9 cellular contexts compared by ENCODE assay signal in the genomic region with DNA sequence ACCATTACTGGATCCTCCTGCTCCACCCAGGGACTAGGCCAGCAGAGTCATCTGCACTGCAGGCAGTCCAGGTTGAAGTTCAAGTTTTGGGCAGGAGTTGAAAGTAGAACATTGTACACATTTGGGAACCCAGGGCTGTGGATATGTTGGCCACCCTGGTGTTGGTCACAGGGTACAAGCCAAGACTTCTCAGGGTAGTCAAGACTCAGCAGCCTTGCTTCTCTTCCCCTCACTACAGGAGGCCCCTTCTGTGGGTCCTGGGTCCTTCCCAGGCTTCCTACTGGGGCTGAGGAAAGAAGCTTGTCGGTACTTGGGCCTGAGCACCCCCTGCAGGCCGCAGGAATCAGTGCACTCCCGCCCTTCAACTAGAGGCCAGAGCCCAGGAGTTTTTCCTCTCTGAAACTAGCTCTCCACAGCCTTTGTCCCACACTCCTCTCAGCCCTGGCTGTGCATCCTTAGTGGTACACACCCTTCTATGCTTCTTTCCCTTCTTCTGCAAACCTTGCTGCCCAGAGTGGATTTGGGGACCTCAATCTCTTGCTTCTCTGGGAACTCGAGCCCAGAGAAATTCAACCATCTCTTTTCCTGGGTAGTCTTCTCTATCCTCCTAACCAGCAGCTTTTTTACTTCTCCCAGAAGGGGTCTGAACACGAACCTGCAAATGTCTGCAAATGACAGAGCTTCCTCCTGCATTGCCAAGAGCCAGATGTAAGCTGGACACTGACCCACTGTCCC. TPM values are rescaled to one million over a fixed set of nuclear protein-coding genes. Genes with fewer than 3 reads are reported as not detected.
DNase-seq lines count a peak whose midpoint lies in the region; ATAC-seq and TF ChIP-seq lines count a peak whose summit lies in the region.
"Had no signal": no experiment of that assay in that cellular context is flagged by ENCODE, and none has a peak within 500 bp of the region (broad histone marks: within the 10 kb centered on the region; RNA-seq: fewer than 3 reads in every experiment).

No MANE protein-coding gene starts in this region.

- peak; percentile 56 for DNase-seq in AG10803 (ENCODE audit: low read depth)
- peak; percentile 58 for DNase-seq in PC-3
- DNase-seq in activated T-cell treated with anti-CD3 and anti-CD28 coated beads, Interleukin-2, amount 50 U/mL, for 72 hours: peak; percentile 55 to 58
- peak; percentile 34 to 77 for DNase-seq in foreskin fibroblast
- DNase-seq in osteocyte (ENCODE audit: extremely low spot score, unreplicated experiment): no peak
- DNase-seq in upper lobe of left lung: peak; percentile 50 to 60

- H3K9ac ChIP-seq in PC-3 (ENCODE audit: low read length): no peak overlapping the region

- no peak overlapping the region for H3K4me2 ChIP-seq in PC-3 (ENCODE audit: low read length)

- H3K4me3 ChIP-seq in AG10803 (ENCODE audit: low read length): no peak overlapping the region
- H3K4me3 ChIP-seq in PC-3 (ENCODE audit: low read length): no peak overlapping the region
- no peak overlapping the region for H3K4me3 ChIP-seq in foreskin fibroblast (ENCODE audit: low read depth in 1 of 2, low read length in 2 of 2)
- H3K4me3 ChIP-seq in upper lobe of left lung: no peak overlapping the region

- no peaks in the 10 kb centered on the region for H3K27me3 ChIP-seq in PC-3 (ENCODE audit: low read length)
- H3K27me3 ChIP-seq in upper lobe of left lung: no peaks in the 10 kb centered on the region

- H3K4me1 Mint-ChIP-seq in activated T-cell treated with anti-CD3 and anti-CD28 coated beads, Interleukin-2, amount 50 U/mL, for 72 hours (ENCODE audit: low read depth): no peaks in the 10 kb centered on the region
- H3K4me1 Mint-ChIP-seq in osteocyte (ENCODE audit: unreplicated experiment): no peaks in the 10 kb centered on the region

- no peaks in the 10 kb centered on the region for H3K4me1 ChIP-seq in PC-3 (ENCODE audit: insufficient read depth, low read length)
- H3K4me1 ChIP-seq in upper lobe of left lung: peaks cover 0 to 6% (median 3%) of the 10 kb centered on the region in 4 donors

- no peaks in the 10 kb centered on the region for H3K9me3 ChIP-seq in PC-3 (ENCODE audit: low read length)
- no peaks in the 10 kb centered on the region for H3K9me3 ChIP-seq in upper lobe of left lung

- POLR2A ChIA-PET in PC-3 (lab: Charles Lee; ENCODE audit: unreplicated experiment): no interaction called here

- no peaks in the 10 kb centered on the region for H4K20me1 ChIP-seq in PC-3 (ENCODE audit: low read length)

- H3K27ac Mint-ChIP-seq in activated T-cell treated with anti-CD3 and anti-CD28 coated beads, Interleukin-2, amount 50 U/mL, for 72 hours: no peak overlapping the region
- H3K27ac Mint-ChIP-seq in osteocyte (ENCODE audit: unreplicated experiment): no peak overlapping the region
- H3K27ac Mint-ChIP-seq: stimulated activated naive CD8-positive, alpha-beta T cell treated with anti-CD3 and anti-CD28 coated beads, Interleukin-15, Interleukin-2, amounts not matched to agents 100 ng/mL and 50 ng/mL, for 24 hours had no signal

- H3K36me3 ChIP-seq in PC-3 (ENCODE audit: low read depth, low read length): no peaks in the 10 kb centered on the region
- peaks cover 0 to 9% (median 0%) of the 10 kb centered on the region in 4 donors for H3K36me3 ChIP-seq in upper lobe of left lung

- no peak for TF ChIP-seq EP300 in upper lobe of left lung (IDR thresholded peaks at IDR 0.05)

- no TSS peak for BruUV-seq in PC-3 (replicated peaks; lab: Mats Ljungman, UMichigan)

- WGBS in upper lobe of left lung, 2 donors: 25 to 39% methylated on average over 4 to 5 of the region's 5 CpGs

- H2AFZ ChIP-seq in PC-3 (ENCODE audit: low read length): no peak overlapping the region

- no peaks in the 10 kb centered on the region for H3K9me3 Mint-ChIP-seq in activated T-cell treated with anti-CD3 and anti-CD28 coated beads, Interleukin-2, amount 50 U/mL, for 72 hours
- no peaks in the 10 kb centered on the region for H3K9me3 Mint-ChIP-seq in osteocyte (ENCODE audit: unreplicated experiment)
- H3K9me3 Mint-ChIP-seq: stimulated activated naive CD8-positive, alpha-beta T cell treated with anti-CD3 and anti-CD28 coated beads, Interleukin-15, Interleukin-2, amounts not matched to agents 100 ng/mL and 50 ng/mL, for 24 hours had no signal

- H3K27me3 Mint-ChIP-seq in activated T-cell treated with anti-CD3 and anti-CD28 coated beads, Interleukin-2, amount 50 U/mL, for 72 hours (ENCODE audit: low read depth): no peaks in the 10 kb centered on the region
- H3K27me3 Mint-ChIP-seq in osteocyte (ENCODE audit: unreplicated experiment): no peaks in the 10 kb centered on the region
- H3K27me3 Mint-ChIP-seq: stimulated activated naive CD8-positive, alpha-beta T cell treated with anti-CD3 and anti-CD28 coated beads, Interleukin-15, Interleukin-2, amounts not matched to agents 100 ng/mL and 50 ng/mL, for 24 hours had no signal

- H3K79me2 ChIP-seq in PC-3 (ENCODE audit: low read length): no peaks in the 10 kb centered on the region

- no peaks in the 10 kb centered on the region for H3K9me2 ChIP-seq in PC-3 (replicated peaks; ENCODE audit: low read length)

- ATAC-seq in GM18868 (IDR thresholded peaks at IDR 0.05; ENCODE audit: unreplicated experiment) (peak; percentile 94), HG03103 (IDR thresholded peaks at IDR 0.05; ENCODE audit: low read depth, unreplicated experiment) (peak; percentile 88), PC-3 (peak; percentile 80), upper lobe of left lung (ENCODE audit: low FRiP score in 2 of 2) (peak; percentile 79 to 86)
- ATAC-seq in activated T-cell treated with anti-CD3 and anti-CD28 coated beads, Interleukin-2, amount 50 U/mL, for 72 hours (replicated peaks in 1 of 2): peak; percentile 80 to 82

- TF ChIP-seq CTCF in AG10803 (conservative IDR thresholded peaks at IDR 0.05; ENCODE audit: low read length) (peak; percentile 86), PC-3 (conservative IDR thresholded peaks at IDR 0.05; ENCODE audit: low read depth, low read length) (peak; percentile 84), foreskin fibroblast (IDR thresholded peaks at IDR 0.05; ENCODE audit: low read depth, low read length) (peak; percentile 91), osteocyte (IDR thresholded peaks at IDR 0.05) (peak; percentile 76), upper lobe of left lung (IDR thresholded peaks at IDR 0.05) (peak; percentile 72 to 82 (median 80))

- no peaks in the 10 kb centered on the region for H3K36me3 Mint-ChIP-seq in activated T-cell treated with anti-CD3 and anti-CD28 coated beads, Interleukin-2, amount 50 U/mL, for 72 hours (ENCODE audit: insufficient read depth in 2 of 2)
- H3K36me3 Mint-ChIP-seq in osteocyte (ENCODE audit: unreplicated experiment): no peaks in the 10 kb centered on the region

- CTCF ChIA-PET in PC-3 (lab: Charles Lee): interaction anchor here (0.5 to 2.6 kb wide), 6 partner anchors 8 to 68 kb away, joined by 3 to 92 read pairs (median 6); a partner anchor contains a TSS

- H3F3A ChIP-seq in PC-3 (ENCODE audit: low read length, unreplicated experiment): no peaks in the 10 kb centered on the region

- intact Hi-C loops in PC-3 (cut with micrococcal nuclease): loop anchor here (1.0 kb wide), 1 partner anchor 64 kb away; no protein-coding TSS in a partner anchor

- H3K27ac ChIP-seq in PC-3 (ENCODE audit: low read length) (no peak overlapping the region), upper lobe of left lung (no peak overlapping the region)

- TF ChIP-seq POLR2A in upper lobe of left lung (IDR thresholded peaks at IDR 0.05): no peak

- no peak overlapping the region for H3K4me3 Mint-ChIP-seq in activated T-cell treated with anti-CD3 and anti-CD28 coated beads, Interleukin-2, amount 50 U/mL, for 72 hours
- H3K4me3 Mint-ChIP-seq in osteocyte (ENCODE audit: unreplicated experiment): no peak overlapping the region
- H3K4me3 Mint-ChIP-seq: stimulated activated naive CD8-positive, alpha-beta T cell treated with anti-CD3 and anti-CD28 coated beads, Interleukin-15, Interleukin-2, amounts not matched to agents 100 ng/mL and 50 ng/mL, for 24 hours had no signal

RNA-seq across cellular contexts. Expression of a gene that starts 2.6 kb away (rescaled TPM):
- total RNA-seq in PC-3 (2014; rRNA removed): 1.6 TPM in 1 of 2 replicates, not detected in the other
- total RNA-seq in activated T-cell treated with anti-CD3 and anti-CD28 coated beads, Interleukin-2, amount 50 U/mL, for 72 hours: 1 to 10 TPM; 1.2 to 1.6 TPM
- 1.4 and 1.9 TPM in 2 replicates for total RNA-seq in osteocyte
- 1 to 10 TPM in 5 of 6 donors, under 1 TPM in 1; 0.67 to 3.6 (median 2.6) TPM for total RNA-seq in upper lobe of left lung

RNA-seq across cellular contexts. Expression of a gene that starts 24.5 kb away (rescaled TPM):
- total RNA-seq in PC-3 (2014; rRNA removed): 17.5 and 24.7 TPM in 2 replicates
- 10 to 100 TPM; 42.0 to 63.8 TPM for total RNA-seq in activated T-cell treated with anti-CD3 and anti-CD28 coated beads, Interleukin-2, amount 50 U/mL, for 72 hours
- 52.5 and 57.7 TPM in 2 replicates for total RNA-seq in osteocyte
- 10 to 100 TPM; 30.4 to 66.8 (median 40.0) TPM for total RNA-seq in upper lobe of left lung

RNA-seq across cellular contexts. Expression of a gene that starts 30.3 kb away (rescaled TPM):
- 20.3 and 24.7 TPM in 2 replicates for total RNA-seq in PC-3 (2014; rRNA removed)
- 1 to 10 TPM; 8.4 to 9.2 TPM for total RNA-seq in activated T-cell treated with anti-CD3 and anti-CD28 coated beads, Interleukin-2, amount 50 U/mL, for 72 hours
- total RNA-seq in osteocyte: 30.7 and 32.5 TPM in 2 replicates
- 10 to 100 TPM; 21.4 to 63.9 (median 28.7) TPM for total RNA-seq in upper lobe of left lung

RNA-seq across cellular contexts. Expression of a gene that starts 37.7 kb away (rescaled TPM):
- 57.2 and 65.2 TPM in 2 replicates for total RNA-seq in PC-3 (2014; rRNA removed)
- total RNA-seq in activated T-cell treated with anti-CD3 and anti-CD28 coated beads, Interleukin-2, amount 50 U/mL, for 72 hours: 10 to 100 TPM; 45.9 to 48.2 TPM
- 58.0 and 64.6 TPM in 2 replicates for total RNA-seq in osteocyte
- total RNA-seq in upper lobe of left lung: 10 to 100 TPM; 41.7 to 80.7 (median 54.6) TPM

RNA-seq across cellular contexts. Expression of a gene that starts 37.9 kb away (rescaled TPM):
- total RNA-seq in PC-3 (2014; rRNA removed): 25.5 and 26.4 TPM in 2 replicates
- 10 to 100 TPM; 32.7 to 35.1 TPM for total RNA-seq in activated T-cell treated with anti-CD3 and anti-CD28 coated beads, Interleukin-2, amount 50 U/mL, for 72 hours
- total RNA-seq in osteocyte: 25.1 and 27.0 TPM in 2 replicates
- total RNA-seq in upper lobe of left lung: 10 to 100 TPM; 21.0 to 53.0 (median 42.6) TPM
